Comparison of ENCODE assay signal across 8 cellular contexts in genomic region chr12:62192486-62193250, GRCh38.
DNase-seq lines count a peak whose midpoint lies in the region; ATAC-seq and TF ChIP-seq lines count a peak whose summit lies in the region.

No MANE protein-coding gene starts in this region.

- no peak overlapping the region for H3K9ac ChIP-seq in iPS-18a (ENCODE audit: low read length)

- no peaks in the 10 kb centered on the region for H3K36me3 ChIP-seq in iPS-18a (ENCODE audit: control insufficient read depth, low read depth, low read length)

- H3K36me3 Mint-ChIP-seq in T-helper 17 cell (ENCODE audit: low read depth) = peaks cover 5% of the 10 kb centered on the region

- peak overlapping the region; percentile 89 for H3K4me3 Mint-ChIP-seq in T-helper 17 cell

- no peak overlapping the region for H3K27ac Mint-ChIP-seq in T-helper 17 cell

- CTCF ChIA-PET in AG04449 (lab: Yijun Ruan, JAX) = interaction anchor here (0.7 to 2.2 kb wide), 5 partner anchors 10 to 24 kb away, joined by 3 to 11 read pairs (median 5); no protein-coding TSS in a partner anchor

- no peak overlapping the region for H3K27ac ChIP-seq in iPS-18a (ENCODE audit: low read length)

- peak; percentile 63 for TF ChIP-seq CTCF in AG04449 (IDR thresholded peaks at IDR 0.05; ENCODE audit: insufficient read depth, low read length, missing control alignments)

- H3K4me1 ChIP-seq in iPS-18a (ENCODE audit: control insufficient read depth, low read depth, low read length) = peaks cover 8% of the 10 kb centered on the region

- DNase-seq in AG04449 (ENCODE audit: low read depth, low spot score) (peak; percentile 26), NCI-H1694 (lab: John Stamatoyannopoulos, UW) (peak; percentile 79), T-helper 17 cell (peak in 2 of 3 donors; percentile 10 to 22), brain pericyte (ENCODE audit: low read depth, low spot score) (peak; percentile 61), skeletal muscle cell (ENCODE audit: low read depth) (peak; percentile 54)

- peak; percentile 95 for ATAC-seq in GM18511 (IDR thresholded peaks at IDR 0.05; ENCODE audit: unreplicated experiment)
- ATAC-seq in HG02981 (IDR thresholded peaks at IDR 0.05; ENCODE audit: unreplicated experiment) = peak; percentile 87
- ATAC-seq in T-helper 17 cell = peak; percentile 89

- peaks cover 44% of the 10 kb centered on the region for H3K27me3 Mint-ChIP-seq in T-helper 17 cell

- peaks cover 22% of the 10 kb centered on the region for H3K4me1 Mint-ChIP-seq in T-helper 17 cell

- H3K4me3 ChIP-seq in AG04449 (ENCODE audit: low read depth, low read length) (peak overlapping the region; percentile 47), iPS-18a (ENCODE audit: low read length) (peak overlapping the region; percentile 79), skeletal muscle cell (ENCODE audit: low read depth, low read length) (peak overlapping the region; percentile 42)

- POLR2A ChIA-PET in AG04449 (lab: Yijun Ruan, JAX) = no interaction called here

- H3K9me3 ChIP-seq in T-helper 17 cell (ENCODE audit: control insufficient read depth, low read length, poor library complexity, severe bottlenecking) (no peaks in the 10 kb centered on the region), iPS-18a (ENCODE audit: control insufficient read depth, low read depth, low read length) (no peaks in the 10 kb centered on the region)

- peaks cover 45% of the 10 kb centered on the region for H3K27me3 ChIP-seq in iPS-18a (ENCODE audit: control insufficient read depth, insufficient read depth, low read length)

Comparison
In these comparisons a context has a peak if more than half of its experiments do, and no peak if none do; other contexts are left out.
1. DNase-seq: peak in every context shown above with its lines; median percentile 79 in NCI-H1694; 61 in brain pericyte; 54 in skeletal muscle cell; 26 in AG04449; 16 in T-helper 17 cell.